In the genomic region with DNA sequence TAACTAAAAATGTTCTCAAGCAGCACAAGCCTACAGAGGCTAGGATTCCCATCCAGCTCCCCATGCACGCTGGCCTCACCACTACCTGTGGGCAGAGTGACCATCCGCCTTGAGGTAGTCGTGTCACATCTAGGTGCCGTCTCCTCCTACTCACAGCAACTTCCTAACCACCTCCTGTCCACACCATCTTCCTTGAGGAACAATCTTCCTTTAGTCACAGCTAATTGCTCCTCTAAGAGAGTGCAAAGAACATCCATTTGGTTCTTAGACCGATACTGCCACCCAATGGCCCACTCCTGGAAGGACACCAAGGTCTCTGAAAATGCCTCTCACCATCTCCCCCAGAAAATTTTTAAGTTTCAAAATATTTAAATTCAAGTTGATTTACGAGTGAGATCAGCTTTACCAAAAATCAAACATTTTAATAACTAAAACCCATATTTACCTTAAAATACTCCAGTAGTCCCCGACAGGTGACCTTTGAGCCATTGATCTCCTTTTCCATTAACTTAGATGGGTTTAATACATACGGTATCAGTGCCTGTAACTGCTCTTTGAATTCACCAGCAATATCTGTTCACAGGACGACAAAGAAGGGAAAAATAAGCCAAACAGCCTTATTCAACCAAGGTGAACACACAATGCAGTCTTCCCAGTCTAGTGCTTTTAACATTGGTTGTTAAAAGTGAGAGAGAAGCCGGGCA, we compare ENCODE assay signal across 9 cellular contexts. TPM values are rescaled to one million over a fixed set of nuclear protein-coding genes. Genes with fewer than 3 reads are reported as not detected.
A peak's percentile ranks its signal among the peaks of the same experiment; 100 is the strongest.
DNase-seq lines count a peak whose midpoint lies in the region; ATAC-seq and TF ChIP-seq lines count a peak whose summit lies in the region.
"Had no signal": no experiment of that assay in that cellular context is flagged by ENCODE, and none has a peak within 500 bp of the region (broad histone marks: within the 10 kb centered on the region; RNA-seq: fewer than 3 reads in every experiment).

No MANE protein-coding gene starts in this region.

- no peaks in the 10 kb centered on the region for H3K9me3 ChIP-seq in uterus

- in situ Hi-C loops in SK-MEL-5 (cut with HindIII; ENCODE audit: low pct_unique_long_range_greater_than_20kb, low sequenced_read_pairs), result no loop called here

- intact Hi-C loops in uterus (cut with DNase I; ENCODE audit: low total_unique reads), result loop anchor here (5.0 kb wide), 1 partner anchor 159 kb away; no protein-coding TSS in a partner anchor

- H3K36me3 ChIP-seq in uterus, result no peaks in the 10 kb centered on the region

- H3K27me3 Mint-ChIP-seq in activated naive CD4-positive, alpha-beta T cell treated with anti-CD3 and anti-CD28 coated beads, Interleukin-2, amount 10 ng/mL, durations not matched to agents 7 days and 5 days, result no peaks in the 10 kb centered on the region
- no peaks in the 10 kb centered on the region for H3K27me3 Mint-ChIP-seq in progenitor cell of endocrine pancreas
- H3K27me3 Mint-ChIP-seq: activated naive CD8-positive, alpha-beta T cell had no signal

- no peak for ATAC-seq in GM21381 (IDR thresholded peaks at IDR 0.05; ENCODE audit: unreplicated experiment)

- H3K27ac ChIP-seq in uterus, result no peak overlapping the region

- H3K9me3 Mint-ChIP-seq in activated naive CD4-positive, alpha-beta T cell treated with anti-CD3 and anti-CD28 coated beads, Interleukin-2, amount 10 ng/mL, durations not matched to agents 7 days and 5 days, result no peaks in the 10 kb centered on the region
- H3K9me3 Mint-ChIP-seq in progenitor cell of endocrine pancreas (ENCODE audit: low read depth), result peaks cover 6% of the 10 kb centered on the region

- peak; percentile 68 for DNase-seq in D341Med (ENCODE audit: low spot score)
- peak; percentile 94 for DNase-seq in HuH-7.5 (ENCODE audit: low spot score)
- peak; percentile 68 for DNase-seq in SK-MEL-5 (ENCODE audit: low read depth, low spot score)
- peak; percentile 77 for DNase-seq in activated naive CD4-positive, alpha-beta T cell treated with anti-CD3 and anti-CD28 coated beads, Interleukin-2, amount 10 ng/mL, durations not matched to agents 7 days and 5 days
- DNase-seq in glomerular endothelial cell (ENCODE audit: extremely low read depth, low read depth, low spot score), result peak; percentile 16
- peak; percentile 63 for DNase-seq in progenitor cell of endocrine pancreas (ENCODE audit: low spot score, unreplicated experiment)
- DNase-seq in uterus, result peak; percentile 45 to 51

- no peaks in the 10 kb centered on the region for H3K27me3 ChIP-seq in uterus

- H3K4me3 Mint-ChIP-seq in activated naive CD4-positive, alpha-beta T cell treated with anti-CD3 and anti-CD28 coated beads, Interleukin-2, amount 10 ng/mL, durations not matched to agents 7 days and 5 days, result no peak overlapping the region
- H3K4me3 Mint-ChIP-seq in progenitor cell of endocrine pancreas (ENCODE audit: low read depth), result no peak overlapping the region
- H3K4me3 Mint-ChIP-seq: activated naive CD8-positive, alpha-beta T cell had no signal

- peaks cover 15% of the 10 kb centered on the region for H3K4me1 Mint-ChIP-seq in activated naive CD4-positive, alpha-beta T cell treated with anti-CD3 and anti-CD28 coated beads, Interleukin-2, amount 10 ng/mL, durations not matched to agents 7 days and 5 days
- H3K4me1 Mint-ChIP-seq in progenitor cell of endocrine pancreas (ENCODE audit: low read depth), result peaks cover 10% of the 10 kb centered on the region

- peaks cover 34% of the 10 kb centered on the region for H3K36me3 Mint-ChIP-seq in activated naive CD4-positive, alpha-beta T cell treated with anti-CD3 and anti-CD28 coated beads, Interleukin-2, amount 10 ng/mL, durations not matched to agents 7 days and 5 days
- peaks cover 14% of the 10 kb centered on the region for H3K36me3 Mint-ChIP-seq in progenitor cell of endocrine pancreas (ENCODE audit: insufficient read depth)

- H3K4me1 ChIP-seq in uterus, result no peaks in the 10 kb centered on the region

- CTCF ChIA-PET in activated naive CD4-positive, alpha-beta T cell treated with anti-CD3 and anti-CD28 coated beads, Interleukin-2, amount 10 ng/mL, durations not matched to agents 7 days and 5 days (lab: Charles Lee), result interaction anchor here (0.5 to 3.7 kb wide), 14 partner anchors 13 to 339 kb away, joined by 3 to 76 read pairs (median 5); a partner anchor contains a TSS

- TF ChIP-seq CTCF in progenitor cell of endocrine pancreas (IDR thresholded peaks at IDR 0.05; ENCODE audit: unreplicated experiment) (peak; percentile 95), uterus (IDR thresholded peaks at IDR 0.05) (peak; percentile 62 to 80 (median 76))

- H3K27ac Mint-ChIP-seq in activated naive CD4-positive, alpha-beta T cell treated with anti-CD3 and anti-CD28 coated beads, Interleukin-2, amount 10 ng/mL, durations not matched to agents 7 days and 5 days, result no peak overlapping the region
- H3K27ac Mint-ChIP-seq in progenitor cell of endocrine pancreas, result no peak overlapping the region
- H3K27ac Mint-ChIP-seq: activated naive CD8-positive, alpha-beta T cell had no signal

- no peak overlapping the region for H3K4me3 ChIP-seq in uterus

- TF ChIP-seq POLR2A in uterus (IDR thresholded peaks at IDR 0.05), result no peak

RNA-seq across cellular contexts. Expression of a gene that starts 21.7 kb away (rescaled TPM):
- 3.5 and 4.6 TPM in 2 replicates for total RNA-seq in SK-MEL-5 (2014; rRNA removed; shearing (Covaris generic))
- 8.6 and 9.8 TPM in 2 replicates for polyA plus RNA-seq in SK-MEL-5 (2015; cell fraction: cytosol; rRNA removed)
- polyA plus RNA-seq in SK-MEL-5 (2015; cell fraction: nucleus; rRNA removed), result 2.1 and 2.6 TPM in 2 replicates
- total RNA-seq in glomerular endothelial cell (21.7 and 44.8 TPM in 2 replicates), progenitor cell of endocrine pancreas (41.9 and 46.3 TPM in 2 replicates), uterus (10 to 100 TPM; 10.0 to 32.3 (median 14.0) TPM)

RNA-seq across cellular contexts. Expression of a gene that starts 35.3 kb away (rescaled TPM):
- 39.5 and 44.0 TPM in 2 replicates for total RNA-seq in SK-MEL-5 (2014; rRNA removed; shearing (Covaris generic))
- polyA plus RNA-seq in SK-MEL-5 (2015; cell fraction: cytosol; rRNA removed), result 25.6 and 29.6 TPM in 2 replicates
- polyA plus RNA-seq in SK-MEL-5 (2015; cell fraction: nucleus; rRNA removed), result 9.9 and 12.4 TPM in 2 replicates
- 69.5 and 91.6 TPM in 2 replicates for total RNA-seq in glomerular endothelial cell
- total RNA-seq in progenitor cell of endocrine pancreas, result 9.4 and 11.7 TPM in 2 replicates
- 100 to 1,000 TPM in 1 of 4 donors, 10 to 100 TPM in 3; 49.4 to 158 (median 87.6) TPM for total RNA-seq in uterus

RNA-seq across cellular contexts. Expression of a gene that starts 45.4 kb away (rescaled TPM):
- total RNA-seq in SK-MEL-5 (2014; rRNA removed; shearing (Covaris generic)), result 31.6 and 36.4 TPM in 2 replicates
- polyA plus RNA-seq in SK-MEL-5 (2015; cell fraction: cytosol; rRNA removed), result 62.4 and 69.8 TPM in 2 replicates
- polyA plus RNA-seq in SK-MEL-5 (2015; cell fraction: nucleus; rRNA removed), result 17.1 and 19.4 TPM in 2 replicates
- 96.8 and 102 TPM in 2 replicates for total RNA-seq in glomerular endothelial cell
- 151 and 159 TPM in 2 replicates for total RNA-seq in progenitor cell of endocrine pancreas
- total RNA-seq in uterus, result 10 to 100 TPM; 52.5 to 86.8 (median 63.9) TPM

Comparison
In these comparisons a context has a peak if more than half of its experiments do, and no peak if none do; other contexts are left out.
1. DNase-seq: peak in every context shown above with its lines; median percentile 94 in HuH-7.5; 77 in activated naive CD4-positive, alpha-beta T cell treated with anti-CD3 and anti-CD28 coated beads, Interleukin-2, amount 10 ng/mL, durations not matched to agents 7 days and 5 days; 68 in D341Med; 68 in SK-MEL-5; 63 in progenitor cell of endocrine pancreas; 48 in uterus; 16 in glomerular endothelial cell.